ENCODE assay signal across 9 cellular contexts in the genomic region with DNA sequence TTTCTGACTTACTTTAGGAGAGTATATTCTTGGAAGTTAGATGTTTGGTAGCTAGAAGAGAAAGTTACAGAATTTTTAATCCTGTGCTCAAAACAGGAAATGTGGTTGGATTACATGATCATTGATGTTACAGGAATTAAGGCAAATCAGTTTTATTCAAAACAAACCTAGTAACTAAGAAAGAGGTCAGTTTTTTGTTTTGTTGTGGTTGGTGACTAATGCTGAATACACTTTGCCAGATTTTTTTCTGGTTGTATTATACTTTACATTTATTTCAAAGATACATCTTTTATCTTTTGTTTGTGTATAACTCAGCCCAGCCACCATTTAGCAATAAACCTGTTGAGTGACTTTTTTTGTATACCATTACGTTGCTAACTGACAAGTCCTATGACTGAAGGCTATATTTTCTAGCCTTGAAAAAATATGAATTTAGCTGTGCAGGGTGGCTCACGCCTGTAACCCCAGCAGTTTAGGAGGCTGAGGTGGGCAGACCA.
DNase-seq lines count a peak whose midpoint lies in the region; ATAC-seq, FAIRE-seq and TF ChIP-seq lines count a peak whose summit lies in the region.
"Had no signal": no experiment of that assay in that cellular context is flagged by ENCODE, and none has a peak within 500 bp of the region (broad histone marks: within the 10 kb centered on the region; RNA-seq: fewer than 3 reads in every experiment).

No MANE protein-coding gene starts in this region.

- TF ChIP-seq EP300 in K562 (IDR thresholded peaks at IDR 0.05; ENCODE audit: low read length) = no peak

- H3K9ac ChIP-seq in K562 (ENCODE audit: insufficient read depth in 1 of 2, low read depth in 2 of 2, low read length in 2 of 2) = no peak overlapping the region

- H3K4me1 ChIP-seq in K562 (replicated peaks in 1 of 2; ENCODE audit: control insufficient read depth in 2 of 2, insufficient read depth in 2 of 2, low read length in 2 of 2) (no peaks in the 10 kb centered on the region; a peak in 1 of 5 replicates), lower lobe of right lung (peaks cover 48% of the 10 kb centered on the region), upper lobe of right lung (peaks cover 41% of the 10 kb centered on the region)

- peaks cover 42% of the 10 kb centered on the region for H3K36me3 Mint-ChIP-seq in activated naive CD4-positive, alpha-beta T cell treated with anti-CD3 and anti-CD28 coated beads, Interleukin-2, amount 10 ng/mL, durations not matched to agents 7 days and 5 days

- in situ Hi-C loops in K562 (cut with MboI) = loop anchor here (25.0 kb wide), 1 partner anchor 591 kb away; no protein-coding TSS in a partner anchor

- no peak for TF ChIP-seq RAD21 in K562 (CRISPR knock-in tag; conservative IDR thresholded peaks at IDR 0.05 in 1 of 2, IDR thresholded peaks at IDR 0.05 in 1 of 2)

- H4K20me1 ChIP-seq in K562 (replicated peaks; ENCODE audit: control insufficient read depth, insufficient read depth, low read length) = no peaks in the 10 kb centered on the region

- WGBS in K562 (ENCODE audit: insufficient coverage, low coverage, missing lambda C conversion rate) = 75% methylated on average over 1 of the region's 2 CpGs

- intact Hi-C loops in K562 (cut with micrococcal nuclease) (no loop called here), lower lobe of right lung (cut with DNase I) (no loop called here), upper lobe of right lung (cut with DNase I) (no loop called here)

- H3K27me3 ChIP-seq in K562 (ENCODE audit: control insufficient read depth in 2 of 2, insufficient read depth in 2 of 2, low read length in 2 of 2) (no peaks in the 10 kb centered on the region), lower lobe of right lung (ENCODE audit: low read depth) (no peaks in the 10 kb centered on the region), upper lobe of right lung (no peaks in the 10 kb centered on the region)

- POLR2A ChIA-PET in K562 (lab: Yijun Ruan, JAX) = interaction anchor here (0.6 to 1.3 kb wide), 3 partner anchors 13 to 538 kb away, joined by 3 read pairs; no protein-coding TSS in a partner anchor

- no peak overlapping the region for H3K4me3 Mint-ChIP-seq in activated naive CD4-positive, alpha-beta T cell treated with anti-CD3 and anti-CD28 coated beads, Interleukin-2, amount 10 ng/mL, durations not matched to agents 7 days and 5 days

- H2AFZ ChIP-seq in K562 (ENCODE audit: low read depth, low read length) = no peak overlapping the region

- H3K9me3 Mint-ChIP-seq in activated naive CD4-positive, alpha-beta T cell treated with anti-CD3 and anti-CD28 coated beads, Interleukin-2, amount 10 ng/mL, durations not matched to agents 7 days and 5 days = no peaks in the 10 kb centered on the region

- no peaks in the 10 kb centered on the region; the same call in 2 of the 3 replicates for H3K79me2 ChIP-seq in K562 (ENCODE audit: control insufficient read depth, insufficient read depth, low read length)

- ATAC-seq in K562 = no peak
- peak in 1 of 2 donors; percentile 15 for ATAC-seq in lower lobe of right lung
- no peak for ATAC-seq in upper lobe of right lung
- no peak for ATAC-seq in HG03196 (IDR thresholded peaks at IDR 0.05; ENCODE audit: unreplicated experiment)

- no peaks in the 10 kb centered on the region for H3K27me3 Mint-ChIP-seq in activated naive CD4-positive, alpha-beta T cell treated with anti-CD3 and anti-CD28 coated beads, Interleukin-2, amount 10 ng/mL, durations not matched to agents 7 days and 5 days

- H3K36me3 ChIP-seq in K562 (ENCODE audit: control insufficient read depth, insufficient read depth, low read length) = peaks cover 48% of the 10 kb centered on the region
- peaks cover 36% of the 10 kb centered on the region for H3K36me3 ChIP-seq in lower lobe of right lung
- peaks cover 29% of the 10 kb centered on the region for H3K36me3 ChIP-seq in upper lobe of right lung

- peaks cover 38% of the 10 kb centered on the region for H3K4me1 Mint-ChIP-seq in activated naive CD4-positive, alpha-beta T cell treated with anti-CD3 and anti-CD28 coated beads, Interleukin-2, amount 10 ng/mL, durations not matched to agents 7 days and 5 days

- H3K9me1 ChIP-seq in K562 (ENCODE audit: control insufficient read depth, insufficient read depth, low read length) = no peaks in the 10 kb centered on the region

- no peak overlapping the region for H3K4me3 ChIP-seq in K562
- no peak overlapping the region for H3K4me3 ChIP-seq in lower lobe of right lung
- H3K4me3 ChIP-seq in upper lobe of right lung = no peak overlapping the region

- DNase-seq in activated naive CD4-positive, alpha-beta T cell treated with anti-CD3 and anti-CD28 coated beads, Interleukin-2, amount 10 ng/mL, durations not matched to agents 7 days and 5 days = no peak
- DNase-seq in activated naive CD4-positive, alpha-beta T cell (lab: John Stamatoyannopoulos, UW) = no peak
- DNase-seq in K562 (ENCODE audit: extremely low read depth in 1 of 4, low spot score in 3 of 4) = no peak
- DNase-seq in lower lobe of right lung = no peak
- no peak for DNase-seq in upper lobe of right lung
- DNase-seq in inferior parietal cortex (ENCODE audit: extremely low spot score) = no peak
- DNase-seq in nucleus accumbens (lab: John Stamatoyannopoulos, UW) = no peak
- DNase-seq: Kasumi-1 had no signal

- H3K9me3 ChIP-seq in K562 (replicated peaks; ENCODE audit: control insufficient read depth, insufficient read depth, low read depth, low read length) (no peaks in the 10 kb centered on the region), lower lobe of right lung (no peaks in the 10 kb centered on the region), upper lobe of right lung (no peaks in the 10 kb centered on the region)

- no TSS peak for BruUV-seq in K562 (replicated peaks; lab: Mats Ljungman, UMichigan)

- H3K27ac ChIP-seq in K562 (ENCODE audit: extremely low read depth, low read depth, low read length) (no peak overlapping the region), lower lobe of right lung (peak overlapping the region; percentile 64), upper lobe of right lung (peak overlapping the region; percentile 32)

- no peak for TF ChIP-seq POLR2A in K562 (conservative IDR thresholded peaks at IDR 0.05)

- H3K4me2 ChIP-seq in K562 (ENCODE audit: insufficient read depth, low read length) = no peak overlapping the region

- FAIRE-seq in K562 (lab: Jason Lieb, UNC) = peak; percentile 65

- CTCF ChIA-PET in activated naive CD4-positive, alpha-beta T cell treated with anti-CD3 and anti-CD28 coated beads, Interleukin-2, amount 10 ng/mL, durations not matched to agents 7 days and 5 days (lab: Charles Lee) = no interaction called here
- CTCF ChIA-PET in K562 (lab: Yijun Ruan, JAX; ENCODE audit: low intra/inter-chr PET ratio) = no interaction called here

- H3K27ac Mint-ChIP-seq in activated naive CD4-positive, alpha-beta T cell treated with anti-CD3 and anti-CD28 coated beads, Interleukin-2, amount 10 ng/mL, durations not matched to agents 7 days and 5 days = peak overlapping the region; percentile 85

- TF ChIP-seq CTCF in K562 (IDR thresholded peaks at IDR 0.05 in 2 of 3, conservative IDR thresholded peaks at IDR 0.05 in 1 of 3; ENCODE audit: insufficient read depth in 2 of 3, low read depth in 1 of 3, low read length in 3 of 3) (no peak), lower lobe of right lung (IDR thresholded peaks at IDR 0.05) (no peak), upper lobe of right lung (IDR thresholded peaks at IDR 0.05) (no peak)

TF ChIP-seq in K562, 482 proteins besides CTCF, POLR2A, EP300 and RAD21 (continues in another document):
- TF ChIP-seq, protein P1, sequence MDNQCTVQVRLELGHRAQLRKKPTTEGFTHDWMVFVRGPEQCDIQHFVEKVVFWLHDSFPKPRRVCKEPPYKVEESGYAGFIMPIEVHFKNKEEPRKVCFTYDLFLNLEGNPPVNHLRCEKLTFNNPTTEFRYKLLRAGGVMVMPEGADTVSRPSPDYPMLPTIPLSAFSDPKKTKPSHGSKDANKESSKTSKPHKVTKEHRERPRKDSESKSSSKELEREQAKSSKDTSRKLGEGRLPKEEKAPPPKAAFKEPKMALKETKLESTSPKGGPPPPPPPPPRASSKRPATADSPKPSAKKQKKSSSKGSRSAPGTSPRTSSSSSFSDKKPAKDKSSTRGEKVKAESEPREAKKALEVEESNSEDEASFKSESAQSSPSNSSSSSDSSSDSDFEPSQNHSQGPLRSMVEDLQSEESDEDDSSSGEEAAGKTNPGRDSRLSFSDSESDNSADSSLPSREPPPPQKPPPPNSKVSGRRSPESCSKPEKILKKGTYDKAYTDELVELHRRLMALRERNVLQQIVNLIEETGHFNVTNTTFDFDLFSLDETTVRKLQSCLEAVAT (IDR thresholded peaks at IDR 0.05) = no peak
- 0 out of 4 replicates have a peak, but pooled peaks of 1 of the 2 experiments have one; percentile 9 for TF ChIP-seq KDM1A (IDR thresholded peaks at IDR 0.05)
- TF ChIP-seq FOS (IDR thresholded peaks at IDR 0.05; ENCODE audit: extremely low read depth, insufficient read length) = no peak
- no peak for TF ChIP-seq TCFL5 (CRISPR knock-in tag; conservative IDR thresholded peaks at IDR 0.05)
- no peak for TF ChIP-seq NFATC3 (IDR thresholded peaks at IDR 0.05)
- TF ChIP-seq ZNF507 (tag; conservative IDR thresholded peaks at IDR 0.05) = no peak
- TF ChIP-seq, protein P2, sequence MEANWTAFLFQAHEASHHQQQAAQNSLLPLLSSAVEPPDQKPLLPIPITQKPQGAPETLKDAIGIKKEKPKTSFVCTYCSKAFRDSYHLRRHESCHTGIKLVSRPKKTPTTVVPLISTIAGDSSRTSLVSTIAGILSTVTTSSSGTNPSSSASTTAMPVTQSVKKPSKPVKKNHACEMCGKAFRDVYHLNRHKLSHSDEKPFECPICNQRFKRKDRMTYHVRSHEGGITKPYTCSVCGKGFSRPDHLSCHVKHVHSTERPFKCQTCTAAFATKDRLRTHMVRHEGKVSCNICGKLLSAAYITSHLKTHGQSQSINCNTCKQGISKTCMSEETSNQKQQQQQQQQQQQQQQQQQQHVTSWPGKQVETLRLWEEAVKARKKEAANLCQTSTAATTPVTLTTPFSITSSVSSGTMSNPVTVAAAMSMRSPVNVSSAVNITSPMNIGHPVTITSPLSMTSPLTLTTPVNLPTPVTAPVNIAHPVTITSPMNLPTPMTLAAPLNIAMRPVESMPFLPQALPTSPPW (CRISPR knock-in tag; IDR thresholded peaks at IDR 0.05) = no peak
- TF ChIP-seq, protein P3, sequence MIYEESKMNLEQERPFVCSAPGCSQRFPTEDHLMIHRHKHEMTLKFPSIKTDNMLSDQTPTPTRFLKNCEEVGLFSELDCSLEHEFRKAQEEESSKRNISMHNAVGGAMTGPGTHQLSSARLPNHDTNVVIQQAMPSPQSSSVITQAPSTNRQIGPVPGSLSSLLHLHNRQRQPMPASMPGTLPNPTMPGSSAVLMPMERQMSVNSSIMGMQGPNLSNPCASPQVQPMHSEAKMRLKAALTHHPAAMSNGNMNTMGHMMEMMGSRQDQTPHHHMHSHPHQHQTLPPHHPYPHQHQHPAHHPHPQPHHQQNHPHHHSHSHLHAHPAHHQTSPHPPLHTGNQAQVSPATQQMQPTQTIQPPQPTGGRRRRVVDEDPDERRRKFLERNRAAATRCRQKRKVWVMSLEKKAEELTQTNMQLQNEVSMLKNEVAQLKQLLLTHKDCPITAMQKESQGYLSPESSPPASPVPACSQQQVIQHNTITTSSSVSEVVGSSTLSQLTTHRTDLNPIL (CRISPR knock-in tag; IDR thresholded peaks at IDR 0.05) = no peak
- TF ChIP-seq ZNF146 (CRISPR knock-in tag; IDR thresholded peaks at IDR 0.05; ENCODE audit: unreplicated experiment) = no peak
